In genomic region chr9:91417602-91418218, GRCh38 we compare ENCODE assay signal across 19 cellular contexts. TPM values are rescaled to one million over a fixed set of nuclear protein-coding genes. Genes with fewer than 3 reads are reported as not detected.
DNase-seq lines count a peak whose midpoint lies in the region; ATAC-seq, FAIRE-seq and TF ChIP-seq lines count a peak whose summit lies in the region.
"Had no signal": no experiment of that assay in that cellular context is flagged by ENCODE, and none has a peak within 500 bp of the region (broad histone marks: within the 10 kb centered on the region; RNA-seq: fewer than 3 reads in every experiment).

No MANE protein-coding gene starts in this region.

- TF ChIP-seq CTCF in MCF 10A (IDR thresholded peaks at IDR 0.05; ENCODE audit: unreplicated experiment): no peak
- TF ChIP-seq CTCF in breast epithelium (IDR thresholded peaks at IDR 0.05): no peak
- no peak for TF ChIP-seq CTCF in HepG2 (CRISPR knock-in tag; IDR thresholded peaks at IDR 0.05)
- TF ChIP-seq CTCF in BE2C (IDR thresholded peaks at IDR 0.05; ENCODE audit: low read depth, low read length): no peak
- TF ChIP-seq CTCF in stomach (IDR thresholded peaks at IDR 0.05): no peak

- H4K20me1 ChIP-seq in HepG2 (ENCODE audit: insufficient read depth, low read length): peaks cover 94% of the 10 kb centered on the region

- H3K4me1 Mint-ChIP-seq in MCF 10A (ENCODE audit: insufficient read depth, unreplicated experiment): peaks cover 62% of the 10 kb centered on the region
- H3K4me1 Mint-ChIP-seq in activated T-helper 2 cell treated with anti-CD3 and anti-CD28 coated beads, Interferon-gamma antibody, Interleukin-2, Interleukin-4, amounts not matched to agents 10 μg/mL and 5 μg/mL and 100 μg/mL, durations not matched to agents 14 hours and 24 hours and 36 hours (ENCODE audit: low read depth): peaks cover 66% of the 10 kb centered on the region

- POLR2A ChIA-PET in MCF 10A (lab: Yijun Ruan, JAX) (interaction anchor here (0.6 to 11.8 kb wide), 12 partner anchors 11 to 496 kb away, joined by 3 to 124 read pairs (median 3); partner anchors contain the start of gene AUH), HepG2 (lab: Yijun Ruan, JAX) (interaction anchor here (1.1 to 6.3 kb wide), 3 partner anchors 57 to 380 kb away, joined by 3 to 53 read pairs (median 4); no protein-coding TSS in a partner anchor)

- H3K27me3 ChIP-seq in breast epithelium (no peaks in the 10 kb centered on the region), HepG2 (ENCODE audit: control insufficient read depth in 1 of 2, insufficient read depth in 2 of 2, low read length in 2 of 2) (no peaks in the 10 kb centered on the region; a peak in 1 of 5 replicates), BE2C (peaks cover 33% of the 10 kb centered on the region), stomach (peaks cover 0 to 5% (median 0%) of the 10 kb centered on the region in 3 donors)
- H3K27me3 ChIP-seq: Peyer's patch, sigmoid colon had no signal

- ATAC-seq in HepG2: no peak
- no peak for ATAC-seq in HG03175 (IDR thresholded peaks at IDR 0.05; ENCODE audit: unreplicated experiment)
- no peak for ATAC-seq in HG02759 (IDR thresholded peaks at IDR 0.05; ENCODE audit: unreplicated experiment)
- ATAC-seq: stimulated activated naive CD8-positive, alpha-beta T cell treated with anti-CD3 and anti-CD28 coated beads, Interleukin-15, amount 100 ng/mL, for 72 hours; T-cell had no signal

- H3K79me2 ChIP-seq in HepG2 (ENCODE audit: insufficient read depth, low read length): peaks cover 99% of the 10 kb centered on the region

- H3K9me3 Mint-ChIP-seq in MCF 10A (ENCODE audit: unreplicated experiment): no peaks in the 10 kb centered on the region
- H3K9me3 Mint-ChIP-seq in activated T-helper 2 cell treated with anti-CD3 and anti-CD28 coated beads, Interferon-gamma antibody, Interleukin-2, Interleukin-4, amounts not matched to agents 10 μg/mL and 5 μg/mL and 100 μg/mL, durations not matched to agents 14 hours and 24 hours and 36 hours: no peaks in the 10 kb centered on the region
- H3K9me3 Mint-ChIP-seq: IgD-negative memory B cell; neural crest cell; stimulated activated naive CD8-positive, alpha-beta T cell treated with anti-CD3 and anti-CD28 coated beads, Interleukin-15, amount 100 ng/mL, for 72 hours; T-cell had no signal

- CTCF ChIA-PET in MCF 10A (lab: Yijun Ruan, JAX) (interaction anchor here (0.5 kb wide), 1 partner anchor 527 kb away, joined by 4 read pairs; no protein-coding TSS in a partner anchor), HepG2 (lab: Yijun Ruan, JAX; ENCODE audit: low intra/inter-chr PET ratio, low total read pairs) (no interaction called here)

- BruUV-seq in MCF 10A (replicated peaks; lab: Mats Ljungman, UMichigan): no TSS peak
- no TSS peak for BruUV-seq in HepG2 (replicated peaks; lab: Mats Ljungman, UMichigan)

- H3K4me1 ChIP-seq in breast epithelium (peaks cover 0 to 12% of the 10 kb centered on the region in 2 donors), HepG2 (ENCODE audit: insufficient read depth, low read length) (peaks cover 68% of the 10 kb centered on the region), BE2C (no peaks in the 10 kb centered on the region), stomach (peaks cover 12 to 79% (median 50%) of the 10 kb centered on the region in 4 donors)

- H3K36me3 ChIP-seq in breast epithelium (no peaks in the 10 kb centered on the region), HepG2 (replicated peaks in 1 of 2; ENCODE audit: control insufficient read depth in 1 of 2, insufficient read depth in 2 of 2, low read length in 2 of 2) (peaks cover 2 to 24% of the 10 kb centered on the region in 2 experiments; a peak in 4 of 5 replicates), BE2C (no peaks in the 10 kb centered on the region), stomach (no peaks in the 10 kb centered on the region)
- H3K36me3 ChIP-seq: esophagus squamous epithelium, Peyer's patch, sigmoid colon had no signal

- peak; percentile 63 for FAIRE-seq in HepG2 (lab: Jason Lieb, UNC)

- H3K27ac ChIP-seq in breast epithelium: no peak overlapping the region
- peak overlapping the region; percentile 83 for H3K27ac ChIP-seq in HepG2 (ENCODE audit: extremely low read length, insufficient read depth, low read length)
- H3K27ac ChIP-seq in stomach: peak overlapping the region in 2 of 5 donors; percentile 46 to 94
- H3K27ac ChIP-seq: Peyer's patch, sigmoid colon had no signal

- H3K4me3 ChIP-seq in breast epithelium (peak overlapping the region in 1 of 3 donors; percentile 32), HepG2 (replicated peaks in 1 of 3; ENCODE audit: insufficient read depth in 1 of 3, low read depth in 2 of 3, low read length in 3 of 3) (peak overlapping the region in 2 of 3 experiments; percentile 3 to 91; a peak in 3 of 6 replicates), BE2C (ENCODE audit: low read depth, low read length) (no peak overlapping the region), stomach (no peak overlapping the region)
- H3K4me3 ChIP-seq: esophagus squamous epithelium, Peyer's patch, sigmoid colon had no signal

- no peak for TF ChIP-seq POLR2A in breast epithelium (IDR thresholded peaks at IDR 0.05)
- no peak for TF ChIP-seq POLR2A in HepG2 (IDR thresholded peaks at IDR 0.05; ENCODE audit: insufficient read depth in 1 of 2, low read depth in 2 of 2, low read length in 2 of 2)
- TF ChIP-seq POLR2A in stomach (IDR thresholded peaks at IDR 0.05): no peak

- intact Hi-C loops in MCF 10A (cut with micrococcal nuclease) (no loop called here), breast epithelium (cut with DNase I; ENCODE audit: low total_unique reads) (no loop called here), HepG2 (cut with micrococcal nuclease; ENCODE audit: unreplicated experiment) (no loop called here), stomach (cut with DNase I; ENCODE audit: low total_unique reads) (loop anchor here (10.0 kb wide), 1 partner anchor 53 kb away; the partner anchor contains the start of gene AUH)
- intact Hi-C loops in activated T-helper 2 cell treated with anti-CD3 and anti-CD28 coated beads, Interferon-gamma antibody, Interleukin-2, Interleukin-4, amounts not matched to agents 10 μg/mL and 5 μg/mL and 100 μg/mL, durations not matched to agents 14 hours and 24 hours and 36 hours (cut with micrococcal nuclease): loop anchor here (2.0 to 5.0 kb wide), 5 partner anchors 23 to 450 kb away; no protein-coding TSS in a partner anchor

- H3K27me3 Mint-ChIP-seq in MCF 10A (ENCODE audit: insufficient read depth, unreplicated experiment): no peaks in the 10 kb centered on the region
- H3K27me3 Mint-ChIP-seq in activated T-helper 2 cell treated with anti-CD3 and anti-CD28 coated beads, Interferon-gamma antibody, Interleukin-2, Interleukin-4, amounts not matched to agents 10 μg/mL and 5 μg/mL and 100 μg/mL, durations not matched to agents 14 hours and 24 hours and 36 hours (ENCODE audit: low read depth): no peaks in the 10 kb centered on the region

- in situ Hi-C loops in HepG2 (cut with HindIII; ENCODE audit: extremely low pct_ligation_motif_present, low pct_unique_long_range_greater_than_20kb): no loop called here

- H3K9me3 ChIP-seq in breast epithelium: no peaks in the 10 kb centered on the region
- H3K9me3 ChIP-seq in HepG2 (ENCODE audit: low read length): no peaks in the 10 kb centered on the region
- H3K9me3 ChIP-seq in BE2C: no peaks in the 10 kb centered on the region
- H3K9me3 ChIP-seq in stomach: no peaks in the 10 kb centered on the region
- H3K9me3 ChIP-seq: esophagus squamous epithelium, Peyer's patch, sigmoid colon had no signal

- no peak for TF ChIP-seq RAD21 in HepG2 (CRISPR knock-in tag; IDR thresholded peaks at IDR 0.05)

- H3K9ac ChIP-seq in HepG2 (ENCODE audit: insufficient read depth, low read depth, low read length): peak overlapping the region; percentile 41; the same call in 1 of the 2 replicates

- no peak for TF ChIP-seq EP300 in HepG2 (IDR thresholded peaks at IDR 0.05; ENCODE audit: low read depth in 2 of 2, low read length in 2 of 2)
- TF ChIP-seq EP300 in HepG2 (CRISPR knock-in tag; IDR thresholded peaks at IDR 0.05; ENCODE audit: borderline replicate concordance): no peak
- no peak for TF ChIP-seq EP300 in stomach (IDR thresholded peaks at IDR 0.05)

- peak overlapping the region; percentile 93 for H3K4me2 ChIP-seq in HepG2 (ENCODE audit: low read depth, low read length)

- H3K4me3 Mint-ChIP-seq in MCF 10A (ENCODE audit: unreplicated experiment): peak overlapping the region; percentile 36
- H3K4me3 Mint-ChIP-seq in activated T-helper 2 cell treated with anti-CD3 and anti-CD28 coated beads, Interferon-gamma antibody, Interleukin-2, Interleukin-4, amounts not matched to agents 10 μg/mL and 5 μg/mL and 100 μg/mL, durations not matched to agents 14 hours and 24 hours and 36 hours (ENCODE audit: low read depth): peak overlapping the region; percentile 93
- H3K4me3 Mint-ChIP-seq: IgD-negative memory B cell, neural crest cell, T-cell had no signal

- DNase-seq in MCF 10A (ENCODE audit: unreplicated experiment) (no peak), breast epithelium (ENCODE audit: low spot score in 2 of 2) (no peak), HepG2 (ENCODE audit: low spot score) (no peak), BE2C (no peak), stomach (no peak)
- no peak for DNase-seq in activated T-helper 2 cell treated with anti-CD3 and anti-CD28 coated beads, Interferon-gamma antibody, Interleukin-2, Interleukin-4, amounts not matched to agents 10 μg/mL and 5 μg/mL and 100 μg/mL, durations not matched to agents 14 hours and 24 hours and 36 hours (ENCODE audit: low spot score)
- DNase-seq: activated T-cell treated with anti-CD3 and anti-CD28 coated beads, Interleukin-2, amount 50 U/mL, for 48 hours; anterior cingulate cortex; esophagus squamous epithelium; mammary epithelial cell; NCI-H446; Peyer's patch; sigmoid colon; stimulated activated naive CD8-positive, alpha-beta T cell treated with anti-CD3 and anti-CD28 coated beads, Interleukin-15, amount 100 ng/mL, for 72 hours; T-cell had no signal

- no peak overlapping the region for H2AFZ ChIP-seq in HepG2 (ENCODE audit: low read length)

- H3K27ac Mint-ChIP-seq in MCF 10A (ENCODE audit: low read depth, unreplicated experiment): peak overlapping the region; percentile 65
- H3K27ac Mint-ChIP-seq in activated T-helper 2 cell treated with anti-CD3 and anti-CD28 coated beads, Interferon-gamma antibody, Interleukin-2, Interleukin-4, amounts not matched to agents 10 μg/mL and 5 μg/mL and 100 μg/mL, durations not matched to agents 14 hours and 24 hours and 36 hours: peak overlapping the region; percentile 98
- H3K27ac Mint-ChIP-seq: IgD-negative memory B cell, T-cell had no signal

- H3K36me3 Mint-ChIP-seq in MCF 10A (ENCODE audit: insufficient read depth, unreplicated experiment): peaks cover 58% of the 10 kb centered on the region
- peaks cover 88% of the 10 kb centered on the region for H3K36me3 Mint-ChIP-seq in activated T-helper 2 cell treated with anti-CD3 and anti-CD28 coated beads, Interferon-gamma antibody, Interleukin-2, Interleukin-4, amounts not matched to agents 10 μg/mL and 5 μg/mL and 100 μg/mL, durations not matched to agents 14 hours and 24 hours and 36 hours (ENCODE audit: low read depth)
- H3K36me3 Mint-ChIP-seq: IgD-negative memory B cell, T-cell had no signal

- WGBS in HepG2 (ENCODE audit: low lambda C conversion rate): 68% methylated on average over 9 of the region's 9 CpGs
- 74 to 86% (median 81%) methylated on average over 9 of the region's 9 CpGs for WGBS in stomach, 5 donors

RNA-seq across cellular contexts. Expression of gene NFIL3, which starts 5.9 kb away (rescaled TPM):
- 70.4 and 76.8 TPM in 2 replicates for total RNA-seq in MCF 10A (2022)
- total RNA-seq in breast epithelium: 10 to 100 TPM; 65.1 to 87.2 (median 74.9) TPM
- total RNA-seq in activated T-helper 2 cell treated with anti-CD3 and anti-CD28 coated beads, Interferon-gamma antibody, Interleukin-2, Interleukin-4, amounts not matched to agents 10 μg/mL and 5 μg/mL and 100 μg/mL, durations not matched to agents 14 hours and 24 hours and 36 hours: 191 and 192 TPM in 2 replicates
- total RNA-seq in HepG2 (2016; rRNA removed; fragmentation: Illumina TruSeq; extraction: Trizol): 46.6 and 64.2 TPM in 2 replicates
- total RNA-seq in HepG2 (2016; cell fraction: cytosol; rRNA removed; fragmentation: Illumina TruSeq; extraction: Trizol; ENCODE audit: low read depth): 18.6 and 18.8 TPM in 2 replicates
- total RNA-seq in HepG2 (2016; cell fraction: insoluble cytoplasmic fraction; rRNA removed; fragmentation: Illumina TruSeq; extraction: Trizol): 47.3 and 58.6 TPM in 2 replicates
- 51.6 and 55.2 TPM in 2 replicates for total RNA-seq in HepG2 (2016; cell fraction: membrane; rRNA removed; fragmentation: Illumina TruSeq; extraction: Trizol)
- 40.8 and 41.0 TPM in 2 replicates for total RNA-seq in HepG2 (2016; cell fraction: nucleus; rRNA removed; fragmentation: Illumina TruSeq; extraction: Trizol)
- 53.3 and 54.2 TPM in 2 replicates for polyA plus RNA-seq in HepG2 (2011; rRNA removed)
- polyA plus RNA-seq in HepG2 (2011; cell fraction: cytosol; rRNA removed): 29.8 and 53.6 TPM in 2 replicates
- polyA plus RNA-seq in HepG2 (2011; cell fraction: nucleus; rRNA removed): 29.7 and 44.8 TPM in 2 replicates
- 130 and 149 TPM in 2 replicates for polyA plus RNA-seq in HepG2 (2012)
- polyA plus RNA-seq in HepG2 (2016; cell fraction: cytosol; fragmentation: Illumina TruSeq; extraction: Trizol; ENCODE audit: low read depth): 17.0 and 17.2 TPM in 2 replicates
- polyA plus RNA-seq in HepG2 (2016; cell fraction: insoluble cytoplasmic fraction; fragmentation: Illumina TruSeq; extraction: Trizol; ENCODE audit: low read depth): 63.4 and 71.3 TPM in 2 replicates
- 31.4 and 33.0 TPM in 2 replicates for polyA plus RNA-seq in HepG2 (2016; cell fraction: membrane; fragmentation: Illumina TruSeq; extraction: Trizol; ENCODE audit: low read depth)
- 62.8 and 69.5 TPM in 2 replicates for polyA plus RNA-seq in HepG2 (2016; cell fraction: nucleus; fragmentation: Illumina TruSeq; extraction: Trizol; ENCODE audit: insufficient read depth, low read depth)
- polyA minus RNA-seq in HepG2 (2011; rRNA and poly(A)+ RNA removed; ENCODE audit: low replicate concordance): 5.0 and 22.1 TPM in 2 replicates
- polyA minus RNA-seq in HepG2 (2011; cell fraction: cytosol; rRNA and poly(A)+ RNA removed): 62.9 and 76.1 TPM in 2 replicates
- polyA minus RNA-seq in HepG2 (2011; cell fraction: nucleus; rRNA and poly(A)+ RNA removed): 40.8 and 68.5 TPM in 2 replicates
- 3.8 TPM for polyA plus RNA-seq in BE2C (2012; ENCODE audit: insufficient read depth, insufficient read length, low read depth)
- total RNA-seq in stomach: 10 to 100 TPM in 3 of 5 donors, 1 to 10 TPM in 1, not detected in 1; 8.0 to 39.7 (median 17.5) TPM
- polyA plus RNA-seq in stomach: 10 to 100 TPM; 21.2 to 21.9 (median 21.7) TPM

RNA-seq across cellular contexts. Expression of gene AUH, which starts 56.0 kb away (rescaled TPM):
- 16.1 and 20.9 TPM in 2 replicates for total RNA-seq in MCF 10A (2022)
- 10 to 100 TPM; 34.2 to 64.4 (median 50.8) TPM for total RNA-seq in breast epithelium
- total RNA-seq in activated T-helper 2 cell treated with anti-CD3 and anti-CD28 coated beads, Interferon-gamma antibody, Interleukin-2, Interleukin-4, amounts not matched to agents 10 μg/mL and 5 μg/mL and 100 μg/mL, durations not matched to agents 14 hours and 24 hours and 36 hours: 58.2 and 62.6 TPM in 2 replicates
- total RNA-seq in HepG2 (2016; rRNA removed; fragmentation: Illumina TruSeq; extraction: Trizol): 31.9 and 35.7 TPM in 2 replicates
- 8.8 and 9.3 TPM in 2 replicates for total RNA-seq in HepG2 (2016; cell fraction: cytosol; rRNA removed; fragmentation: Illumina TruSeq; extraction: Trizol; ENCODE audit: low read depth)
- total RNA-seq in HepG2 (2016; cell fraction: insoluble cytoplasmic fraction; rRNA removed; fragmentation: Illumina TruSeq; extraction: Trizol): 35.1 and 35.8 TPM in 2 replicates
- 12.0 and 14.2 TPM in 2 replicates for total RNA-seq in HepG2 (2016; cell fraction: membrane; rRNA removed; fragmentation: Illumina TruSeq; extraction: Trizol)
- total RNA-seq in HepG2 (2016; cell fraction: nucleus; rRNA removed; fragmentation: Illumina TruSeq; extraction: Trizol): 36.5 and 38.2 TPM in 2 replicates
- 20.7 and 25.8 TPM in 2 replicates for polyA plus RNA-seq in HepG2 (2011; rRNA removed)
- polyA plus RNA-seq in HepG2 (2011; cell fraction: cytosol; rRNA removed): 13.1 and 18.4 TPM in 2 replicates
- 45.4 and 46.7 TPM in 2 replicates for polyA plus RNA-seq in HepG2 (2011; cell fraction: nucleus; rRNA removed)
- polyA plus RNA-seq in HepG2 (2012): 43.3 and 56.0 TPM in 2 replicates
- 5.2 and 6.3 TPM in 2 replicates for polyA plus RNA-seq in HepG2 (2016; cell fraction: cytosol; fragmentation: Illumina TruSeq; extraction: Trizol; ENCODE audit: low read depth)
- 36.1 and 36.2 TPM in 2 replicates for polyA plus RNA-seq in HepG2 (2016; cell fraction: insoluble cytoplasmic fraction; fragmentation: Illumina TruSeq; extraction: Trizol; ENCODE audit: low read depth)
- 8.4 and 9.7 TPM in 2 replicates for polyA plus RNA-seq in HepG2 (2016; cell fraction: membrane; fragmentation: Illumina TruSeq; extraction: Trizol; ENCODE audit: low read depth)
- 31.0 and 33.2 TPM in 2 replicates for polyA plus RNA-seq in HepG2 (2016; cell fraction: nucleus; fragmentation: Illumina TruSeq; extraction: Trizol; ENCODE audit: insufficient read depth, low read depth)
- 2.2 and 5.5 TPM in 2 replicates for polyA minus RNA-seq in HepG2 (2011; rRNA and poly(A)+ RNA removed; ENCODE audit: low replicate concordance)
- polyA minus RNA-seq in HepG2 (2011; cell fraction: cytosol; rRNA and poly(A)+ RNA removed): 8.7 and 13.5 TPM in 2 replicates
- 115 and 125 TPM in 2 replicates for polyA minus RNA-seq in HepG2 (2011; cell fraction: nucleus; rRNA and poly(A)+ RNA removed)
- polyA plus RNA-seq in BE2C (2012; ENCODE audit: insufficient read depth, insufficient read length, low read depth): 20.7 TPM
- total RNA-seq in stomach: 100 to 1,000 TPM in 1 of 5 donors, 10 to 100 TPM in 2, 1 to 10 TPM in 2; 5.8 to 331 (median 30.3) TPM
- polyA plus RNA-seq in stomach: 10 to 100 TPM; 17.2 to 27.1 (median 22.0) TPM

Comparison
In these comparisons a context has a peak if more than half of its experiments do, and no peak if none do; other contexts are left out.
1. H3K4me3 ChIP-seq: peak in HepG2 (2 of 3); none in BE2C (single experiment) and stomach (0 of 4).
2. intact Hi-C loops: an anchor here in activated T-helper 2 cell treated with anti-CD3 and anti-CD28 coated beads, Interferon-gamma antibody, Interleukin-2, Interleukin-4, amounts not matched to agents 10 μg/mL and 5 μg/mL and 100 μg/mL, durations not matched to agents 14 hours and 24 hours and 36 hours (2.0 to 5.0 kb wide) and stomach (10.0 kb wide); none called in MCF 10A, breast epithelium and HepG2.